8 cellular contexts compared by ENCODE assay signal in genomic region chr11:6667733-6668374, GRCh38. TPM values are rescaled to one million over a fixed set of nuclear protein-coding genes. Genes with fewer than 3 reads are reported as not detected.
DNase-seq lines count a peak whose midpoint lies in the region; ATAC-seq and TF ChIP-seq lines count a peak whose summit lies in the region.

No MANE protein-coding gene starts in this region.

- DNase-seq in DMS 273 (lab: John Stamatoyannopoulos, UW; ENCODE audit: unreplicated experiment) (peak; percentile 11), DMS 273 treated with DMSO at 0.1 percent for 48 hours (lab: John Stamatoyannopoulos, UW) (no peak), OCI-LY7 (ENCODE audit: low spot score) (peak; percentile 53), MCF 10A (ENCODE audit: unreplicated experiment) (peak; percentile 43), memory B cell (ENCODE audit: low spot score in 2 of 2) (peak; percentile 32 to 54), NCI-H2107 treated with DMSO at 0.1 percent for 48 hours (lab: John Stamatoyannopoulos, UW; ENCODE audit: unreplicated experiment) (no peak)

- peak overlapping the region; percentile 51; the same call in 1 of the 2 replicates for H2AFZ ChIP-seq in OCI-LY7 (ENCODE audit: low read length)

- no peaks in the 10 kb centered on the region for H3K9me2 ChIP-seq in OCI-LY7 (ENCODE audit: insufficient read depth, low read length)

- peak; percentile 72 for ATAC-seq in GM21825 (IDR thresholded peaks at IDR 0.05; ENCODE audit: unreplicated experiment)
- peak; percentile 90 for ATAC-seq in memory B cell (ENCODE audit: low read depth)
- ATAC-seq in HG03045 (IDR thresholded peaks at IDR 0.05; ENCODE audit: unreplicated experiment), result no peak

- H3K4me1 Mint-ChIP-seq in MCF 10A (ENCODE audit: insufficient read depth, unreplicated experiment) (no peaks in the 10 kb centered on the region), memory B cell (peaks cover 3% of the 10 kb centered on the region)

- POLR2A ChIA-PET in OCI-LY7 (lab: Charles Lee) (interaction anchor here (0.7 kb wide), 1 partner anchor 1514 kb away, joined by 3 read pairs; no protein-coding TSS in a partner anchor), MCF 10A (lab: Yijun Ruan, JAX) (interaction anchor here (0.6 to 1.8 kb wide), 5 partner anchors 55 to 463 kb away, joined by 3 to 9 read pairs (median 3); partner anchors contain the start of gene TAF10)

- H3K36me3 Mint-ChIP-seq in MCF 10A (ENCODE audit: insufficient read depth, unreplicated experiment) (no peaks in the 10 kb centered on the region), memory B cell (no peaks in the 10 kb centered on the region)

- no peaks in the 10 kb centered on the region for H3K4me1 ChIP-seq in OCI-LY7 (ENCODE audit: insufficient read depth, low read length, poor library complexity, severe bottlenecking)

- H3K27ac Mint-ChIP-seq in MCF 10A (ENCODE audit: low read depth, unreplicated experiment), result no peak overlapping the region
- no peak overlapping the region for H3K27ac Mint-ChIP-seq in memory B cell

- no peak overlapping the region for H3K4me3 Mint-ChIP-seq in MCF 10A (ENCODE audit: unreplicated experiment)
- no peak overlapping the region for H3K4me3 Mint-ChIP-seq in memory B cell

- H3K79me2 ChIP-seq in OCI-LY7 (ENCODE audit: insufficient read depth, low read depth, low read length), result no peaks in the 10 kb centered on the region

- no peak overlapping the region for H3K4me3 ChIP-seq in OCI-LY7 (ENCODE audit: low read depth, low read length, poor library complexity, severe bottlenecking)

- intact Hi-C loops in OCI-LY7 (cut with micrococcal nuclease; ENCODE audit: unreplicated experiment), result no loop called here
- intact Hi-C loops in MCF 10A (cut with micrococcal nuclease), result loop anchor here (1.0 kb wide), 1 partner anchor 137 kb away; no protein-coding TSS in a partner anchor

- no peaks in the 10 kb centered on the region for H4K20me1 ChIP-seq in OCI-LY7 (ENCODE audit: insufficient read depth, low read length)

- H3K27me3 Mint-ChIP-seq in MCF 10A (ENCODE audit: insufficient read depth, unreplicated experiment) (peaks cover 13% of the 10 kb centered on the region), memory B cell (peaks cover 6% of the 10 kb centered on the region)

- H3K4me2 ChIP-seq in OCI-LY7 (ENCODE audit: low read length), result no peak overlapping the region

- H3K27ac ChIP-seq in OCI-LY7 (ENCODE audit: low read depth, low read length, poor library complexity, severe bottlenecking), result no peak overlapping the region

- H3K9me3 Mint-ChIP-seq in MCF 10A (ENCODE audit: unreplicated experiment), result no peaks in the 10 kb centered on the region
- H3K9me3 Mint-ChIP-seq in memory B cell, result no peaks in the 10 kb centered on the region

- no peaks in the 10 kb centered on the region for H3K9me3 ChIP-seq in OCI-LY7 (ENCODE audit: low read length)

- peak; percentile 77 for TF ChIP-seq CTCF in OCI-LY7 (conservative IDR thresholded peaks at IDR 0.05; ENCODE audit: low read length)
- TF ChIP-seq CTCF in MCF 10A (IDR thresholded peaks at IDR 0.05; ENCODE audit: unreplicated experiment), result peak; percentile 43

- no peaks in the 10 kb centered on the region for H3K36me3 ChIP-seq in OCI-LY7 (ENCODE audit: insufficient read depth, low read length)

- BruUV-seq in OCI-LY7 (replicated peaks; lab: Mats Ljungman, UMichigan), result no TSS peak
- no TSS peak for BruUV-seq in MCF 10A (replicated peaks; lab: Mats Ljungman, UMichigan)

- CTCF ChIA-PET in OCI-LY7 (lab: Charles Lee; ENCODE audit: unreplicated experiment), result interaction anchor here (0.5 to 1.5 kb wide), 2 partner anchors 63 to 583 kb away, joined by 3 to 4 read pairs; no protein-coding TSS in a partner anchor
- CTCF ChIA-PET in MCF 10A (lab: Yijun Ruan, JAX), result interaction anchor here (0.6 to 1.8 kb wide), 9 partner anchors 9 to 728 kb away, joined by 3 to 5 read pairs (median 3); no protein-coding TSS in a partner anchor

RNA-seq across cellular contexts. Expression of gene DCHS1, which starts 12.2 kb away (rescaled TPM):
- total RNA-seq in OCI-LY7 (2014; rRNA removed; shearing (Covaris generic)), result 0.67 and 1.1 TPM in 2 replicates
- total RNA-seq in OCI-LY7 (2022) (0.53 and 0.67 TPM in 2 replicates), MCF 10A (2022) (0.19 and 0.27 TPM in 2 replicates)

RNA-seq across cellular contexts. Expression of gene MRPL17, which starts 15.3 kb away (rescaled TPM):
- total RNA-seq in OCI-LY7 (2014; rRNA removed; shearing (Covaris generic)), result 46.8 and 59.7 TPM in 2 replicates
- 43.0 and 44.0 TPM in 2 replicates for total RNA-seq in OCI-LY7 (2022)
- 78.0 and 88.4 TPM in 2 replicates for total RNA-seq in MCF 10A (2022)

RNA-seq across cellular contexts. Expression of gene TPP1, which starts 48.6 kb away (rescaled TPM):
- total RNA-seq in OCI-LY7 (2014; rRNA removed; shearing (Covaris generic)), result 11.9 and 16.6 TPM in 2 replicates
- total RNA-seq in OCI-LY7 (2022) (41.1 and 45.4 TPM in 2 replicates), MCF 10A (2022) (26.9 and 46.5 TPM in 2 replicates)

RNA-seq across cellular contexts. Expression of gene TAF10, which starts 55.8 kb away (rescaled TPM):
- total RNA-seq in OCI-LY7 (2014; rRNA removed; shearing (Covaris generic)), result 97.0 and 117 TPM in 2 replicates
- total RNA-seq in OCI-LY7 (2022) (139 and 146 TPM in 2 replicates), MCF 10A (2022) (157 and 167 TPM in 2 replicates)

Comparison
In these comparisons a context has a peak if more than half of its experiments do, and no peak if none do; other contexts are left out.
1. DNase-seq: peak in DMS 273 (single experiment), OCI-LY7 (single experiment), MCF 10A (single experiment) and memory B cell (2 of 2); none in DMS 273 treated with DMSO at 0.1 percent for 48 hours (single experiment) and NCI-H2107 treated with DMSO at 0.1 percent for 48 hours (single experiment).